In genomic region chr3:23236890-23237289, GRCh38 we compare ENCODE assay signal across 21 cellular contexts.
"Had no signal": no experiment of that assay in that cellular context is flagged by ENCODE, and none has a peak within 500 bp of the region (broad histone marks: within the 10 kb centered on the region; RNA-seq: fewer than 3 reads in every experiment).

No MANE protein-coding gene starts in this region.

- H3K36me3 ChIP-seq: SJSA1 had no signal

- ATAC-seq: Panc1, PC-3, Right ventricle myocardium inferior had no signal

- H3K9me3 ChIP-seq: SJSA1 had no signal

- H3K4me1 ChIP-seq: SJSA1 had no signal

- H3K27ac ChIP-seq: SJSA1, SK-N-MC had no signal

- H3K4me3 ChIP-seq: SJSA1, SK-N-MC had no signal

- H3K27me3 ChIP-seq: SJSA1 had no signal

- DNase-seq: Karpas-422, KBM-7, MM.1S, NCI-H1092 treated with DMSO at 0.1 percent for 48 hours, NCI-H1436, NCI-H187, NCI-H2029, NCI-H2081 treated with DMSO at 0.1 percent for 48 hours, NCI-H2171, NCI-H226, NCI-H446, NCI-H510A, NCI-H524 treated with DMSO at 0.1 percent for 48 hours, NCI-H69, NCI-H774, PC-3, SHP77 treated with DMSO at 0.1 percent for 48 hours had no signal
